In the genomic region with DNA sequence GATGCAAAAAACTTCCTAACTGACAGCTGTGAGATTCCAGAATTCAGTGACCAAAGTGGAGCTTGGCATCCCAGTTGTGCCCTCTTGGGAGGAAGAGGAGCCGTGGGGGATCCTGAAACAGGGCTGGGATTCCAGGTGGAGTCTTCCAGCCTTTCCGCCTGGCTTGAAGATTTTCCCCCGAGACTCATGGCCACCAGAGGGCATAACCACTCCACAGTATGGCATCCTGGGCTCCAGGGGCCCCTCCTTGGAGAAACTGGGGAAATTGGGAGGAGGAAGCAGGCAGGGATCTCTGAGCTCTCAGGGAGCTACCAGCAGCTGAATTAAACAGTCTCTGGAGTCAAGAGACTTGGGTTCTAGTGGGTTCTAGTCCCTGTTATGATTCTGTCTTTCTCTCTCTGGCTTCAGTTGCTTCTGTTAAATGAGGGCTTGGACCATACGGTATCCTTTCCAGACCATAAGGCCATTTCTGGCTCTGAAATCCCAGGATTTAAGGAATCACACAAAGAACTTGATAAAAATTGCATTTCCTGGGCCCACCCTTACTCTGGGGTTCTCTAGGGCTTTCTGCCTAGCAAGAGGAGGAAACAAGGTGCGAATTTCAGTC, we compare ENCODE assay signal across 8 cellular contexts.
DNase-seq lines count a peak whose midpoint lies in the region; ATAC-seq and TF ChIP-seq lines count a peak whose summit lies in the region.

No MANE protein-coding gene starts in this region.

- TF ChIP-seq CTCF in GM12874 (IDR thresholded peaks at IDR 0.05; ENCODE audit: insufficient read depth, low read depth, low read length) = peak; percentile 47

- DNase-seq in ACHN (peak; percentile 82), NCI-H69 (lab: John Stamatoyannopoulos, UW) (peak; percentile 91), dedifferentiated amniotic fluid mesenchymal stem cell (ENCODE audit: extremely low spot score) (peak; percentile 42), midbrain (lab: John Stamatoyannopoulos, UW) (peak; percentile 71), germinal center (ENCODE audit: low spot score) (no peak)
- DNase-seq in stimulated activated CD8-positive, alpha-beta memory T cell treated with anti-CD3 and anti-CD28 coated beads, Interleukin-4, amount 100 ng/mL, for 48 hours = no peak

- ATAC-seq in GM21447 (IDR thresholded peaks at IDR 0.05; ENCODE audit: unreplicated experiment) = no peak

- in situ Hi-C loops in ACHN (cut with HindIII; ENCODE audit: low pct_ligation_motif_present, low pct_unique_long_range_greater_than_20kb, low sequenced_read_pairs) = no loop called here

Comparison
In these comparisons a context has a peak if more than half of its experiments do, and no peak if none do; other contexts are left out.
1. DNase-seq: peak in ACHN (single experiment), NCI-H69 (single experiment), dedifferentiated amniotic fluid mesenchymal stem cell (single experiment) and midbrain (single experiment); none in germinal center (single experiment) and stimulated activated CD8-positive, alpha-beta memory T cell treated with anti-CD3 and anti-CD28 coated beads, Interleukin-4, amount 100 ng/mL, for 48 hours (single experiment).